Comparison of ENCODE assay signal across 2 cellular contexts in genomic region chr5:173974688-173975239, GRCh38.
A peak's percentile ranks its signal among the peaks of the same experiment; 100 is the strongest.
TF ChIP-seq lines count a peak whose summit lies in the region.

No MANE protein-coding gene starts in this region.

TF ChIP-seq in HepG2, 621 proteins besides CTCF, POLR2A, EP300 and RAD21 (continues in another document):
- no peak for TF ChIP-seq RCOR2 (CRISPR knock-in tag; IDR thresholded peaks at IDR 0.05)
- TF ChIP-seq ATF4 (CRISPR knock-in tag; IDR thresholded peaks at IDR 0.05), result peak in 1 of 2 experiments; percentile 32; a peak in 1 of 4 replicates
- no peak for TF ChIP-seq REST (IDR thresholded peaks at IDR 0.05; ENCODE audit: borderline replicate concordance in 1 of 2, low read depth in 1 of 2, low read length in 2 of 2)
- TF ChIP-seq CSRNP2 (CRISPR knock-in tag; conservative IDR thresholded peaks at IDR 0.05; ENCODE audit: low read depth), result no peak
- no peak for TF ChIP-seq ZBTB33 (CRISPR knock-in tag; IDR thresholded peaks at IDR 0.05)
- no peak for TF ChIP-seq ZNF30 (CRISPR knock-in tag; IDR thresholded peaks at IDR 0.05)
- TF ChIP-seq CEBPB (IDR thresholded peaks at IDR 0.05; ENCODE audit: borderline replicate concordance, low read depth, low read length), result peak; percentile 81; the same call in 1 of the 2 replicates
- TF ChIP-seq THAP11 (CRISPR knock-in tag; IDR thresholded peaks at IDR 0.05), result no peak
- peak; percentile 52; the same call in 1 of the 2 replicates for TF ChIP-seq ZNF12 (CRISPR knock-in tag; IDR thresholded peaks at IDR 0.05)
- peak; percentile 83 for TF ChIP-seq CEBPG (CRISPR knock-in tag; IDR thresholded peaks at IDR 0.05)
- no peak for TF ChIP-seq SPEN (CRISPR knock-in tag; IDR thresholded peaks at IDR 0.05; ENCODE audit: low read depth)
- TF ChIP-seq ZNF354B (CRISPR knock-in tag; IDR thresholded peaks at IDR 0.05), result no peak
- TF ChIP-seq SNAPC5 (CRISPR knock-in tag; IDR thresholded peaks at IDR 0.05; ENCODE audit: borderline replicate concordance), result no peak
- no peak for TF ChIP-seq ZNF607 (CRISPR knock-in tag; IDR thresholded peaks at IDR 0.05; ENCODE audit: borderline replicate concordance)

TF ChIP-seq in H1, 55 proteins besides CTCF, POLR2A, EP300 and RAD21:
- 0 out of 2 replicates have a peak, but pooled peaks have one; percentile 38 for TF ChIP-seq CEBPB (IDR thresholded peaks at IDR 0.05; ENCODE audit: low read depth, low read length)
- TF ChIP-seq KDM5A (IDR thresholded peaks at IDR 0.05; ENCODE audit: low read length), result no peak
